Comparison of ENCODE assay signal across 30 cellular contexts in genomic region chr11:118325283-118325682, GRCh38. TPM values are rescaled to one million over a fixed set of nuclear protein-coding genes. Genes with fewer than 3 reads are reported as not detected.
"Had no signal": no experiment of that assay in that cellular context is flagged by ENCODE, and none has a peak within 500 bp of the region (broad histone marks: within the 10 kb centered on the region; RNA-seq: fewer than 3 reads in every experiment).

No MANE protein-coding gene starts in this region.

- H3K9me3 ChIP-seq: esophagus squamous epithelium, gastrocnemius medialis, heart right ventricle, left lung, lower lobe of right lung, mucosa of descending colon had no signal

- H3K27ac ChIP-seq: coronary artery, epithelial cell of prostate, esophagus squamous epithelium, gastrocnemius medialis, heart right ventricle, left lung, lower lobe of right lung had no signal

- H3K27me3 ChIP-seq: gastrocnemius medialis, left lung had no signal

- H3K27ac Mint-ChIP-seq: dendritic cell treated with granulocyte-macrophage colony-stimulating factor and Interleukin-4, amounts not matched to agents 40 ng/mL and 50 ng/mL, for 4 days; endodermal cell; mesothelial cell of epicardium had no signal

- DNase-seq: effector CD8-positive, alpha-beta T cell; effector memory CD8-positive, alpha-beta T cell; endodermal cell; erythroblast; esophagus squamous epithelium; foreskin fibroblast; foreskin melanocyte; gastrocnemius medialis; glutamatergic neuron; head of caudate nucleus; heart right ventricle; hippocampal formation; left cardiac atrium; left lung; left ventricle myocardium superior; lower lobe of right lung; mesenchymal stem cell; mucosa of descending colon; naive B cell had no signal

- H3K4me1 ChIP-seq: gastrocnemius medialis had no signal

- H3K9me3 Mint-ChIP-seq: dendritic cell treated with granulocyte-macrophage colony-stimulating factor and Interleukin-4, amounts not matched to agents 40 ng/mL and 50 ng/mL, for 4 days; effector memory CD8-positive, alpha-beta T cell had no signal

- H3K4me3 Mint-ChIP-seq: dendritic cell treated with granulocyte-macrophage colony-stimulating factor and Interleukin-4, amounts not matched to agents 40 ng/mL and 50 ng/mL, for 4 days; effector memory CD8-positive, alpha-beta T cell; endodermal cell; mesothelial cell of epicardium; naive B cell had no signal

- H3K36me3 Mint-ChIP-seq: mesothelial cell of epicardium had no signal

- ATAC-seq: effector memory CD8-positive, alpha-beta T cell; esophagus mucosa; gastrocnemius medialis; heart right ventricle; left cardiac atrium; left lung; left ventricle myocardium superior; lower lobe of right lung; mucosa of descending colon had no signal

- H3K4me3 ChIP-seq: coronary artery, esophagus squamous epithelium, gastrocnemius medialis, heart right ventricle, left lung, lower lobe of right lung, mucosa of descending colon had no signal

- H3K36me3 ChIP-seq: esophagus squamous epithelium, gastrocnemius medialis, heart right ventricle, left lung, lower lobe of right lung had no signal

- H3K27me3 Mint-ChIP-seq: dendritic cell treated with granulocyte-macrophage colony-stimulating factor and Interleukin-4, amounts not matched to agents 40 ng/mL and 50 ng/mL, for 4 days; effector memory CD8-positive, alpha-beta T cell had no signal

RNA-seq across cellular contexts. Expression of gene CD3D, which starts 17.2 kb away (rescaled TPM):
- total RNA-seq: dermis microvascular lymphatic vessel endothelial cell, glomerular endothelial cell, kidney epithelial cell, lung microvascular endothelial cell, mesothelial cell of epicardium, myocyte had no signal
- polyA plus RNA-seq: keratinocyte had no signal

RNA-seq across cellular contexts. Expression of gene CD3G, which starts 18.9 kb away (rescaled TPM):
- total RNA-seq: dermis microvascular lymphatic vessel endothelial cell, endodermal cell, glomerular endothelial cell, kidney epithelial cell, lung microvascular endothelial cell, mesothelial cell of epicardium, myocyte had no signal
- polyA plus RNA-seq: keratinocyte had no signal

RNA-seq across cellular contexts. Expression of gene CD3E, which starts 20.8 kb away (rescaled TPM):
- total RNA-seq: dermis microvascular lymphatic vessel endothelial cell, glomerular endothelial cell, kidney epithelial cell, lung microvascular endothelial cell, mesothelial cell of epicardium, myocyte had no signal
- polyA plus RNA-seq: keratinocyte had no signal
